ENCODE assay signal across 1 cellular context in the genomic region with DNA sequence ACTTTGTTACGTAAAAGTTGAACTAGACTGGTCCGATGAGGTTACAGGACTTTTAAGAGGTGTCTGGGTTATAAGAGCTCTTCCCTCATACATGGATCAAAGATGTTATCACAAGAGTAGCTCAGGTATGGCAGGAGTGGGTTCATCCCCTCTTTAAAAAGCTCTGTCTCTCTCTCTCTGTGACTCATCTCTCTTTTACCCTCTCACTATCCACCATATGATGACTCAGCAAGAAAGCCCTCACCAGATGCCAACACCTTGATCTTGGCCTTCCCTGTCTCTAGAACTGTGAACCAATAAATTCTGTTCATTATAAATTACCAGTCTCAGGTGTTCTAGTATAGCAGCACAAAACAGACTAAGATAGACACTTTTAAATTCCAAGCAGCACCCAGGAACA.
TF ChIP-seq lines count a peak whose summit lies in the region.

No MANE protein-coding gene starts in this region.

TF ChIP-seq in H1, 55 proteins besides CTCF, POLR2A, EP300 and RAD21:
- no peak for TF ChIP-seq SIRT6 (IDR thresholded peaks at IDR 0.05; ENCODE audit: low read length)
- TF ChIP-seq BACH1 (IDR thresholded peaks at IDR 0.05; ENCODE audit: low read length): peak; percentile 93
- no peak for TF ChIP-seq POU5F1 (IDR thresholded peaks at IDR 0.05; ENCODE audit: low read depth, low read length)
- TF ChIP-seq MAFK (IDR thresholded peaks at IDR 0.05; ENCODE audit: low read depth, low read length): peak; percentile 92
- no peak for TF ChIP-seq NANOG (IDR thresholded peaks at IDR 0.05; ENCODE audit: insufficient read depth, low read depth, low read length, poor library complexity, severe bottlenecking)
